Comparison of ENCODE assay signal across 16 cellular contexts in the genomic region with DNA sequence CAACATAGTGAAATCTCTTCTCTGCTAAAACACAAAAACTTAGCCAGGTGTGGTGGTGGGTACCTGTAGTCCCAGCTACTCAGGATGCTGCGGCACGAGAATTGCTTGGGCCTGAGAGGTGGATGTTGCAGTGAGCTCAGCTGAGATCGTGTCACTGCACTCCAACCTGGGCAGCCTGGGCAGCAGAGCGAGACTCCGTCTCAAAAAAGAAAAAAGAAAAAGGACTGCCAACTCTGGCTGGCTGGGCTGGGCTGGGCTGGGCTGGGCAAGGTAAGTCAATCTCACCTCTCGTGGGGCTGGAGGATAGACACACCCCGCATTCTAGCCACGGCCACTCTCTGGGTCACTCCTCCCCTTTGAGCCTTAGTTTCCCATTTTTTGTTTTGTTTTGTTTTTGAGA. TPM values are rescaled to one million over a fixed set of nuclear protein-coding genes. Genes with fewer than 3 reads are reported as not detected.
DNase-seq lines count a peak whose midpoint lies in the region; ATAC-seq and TF ChIP-seq lines count a peak whose summit lies in the region.
"Had no signal": no experiment of that assay in that cellular context is flagged by ENCODE, and none has a peak within 500 bp of the region (broad histone marks: within the 10 kb centered on the region; RNA-seq: fewer than 3 reads in every experiment).

No MANE protein-coding gene starts in this region.

- peak overlapping the region; percentile 96 to 99 for H3K27ac ChIP-seq in ascending aorta
- H3K27ac ChIP-seq in thoracic aorta, result peak overlapping the region; percentile 98
- no peak overlapping the region for H3K27ac ChIP-seq in PC-9

- H3K27me3 ChIP-seq in ascending aorta (no peaks in the 10 kb centered on the region), thoracic aorta (replicated peaks; ENCODE audit: insufficient read depth) (no peaks in the 10 kb centered on the region), PC-9 (ENCODE audit: insufficient read depth, low read depth) (no peaks in the 10 kb centered on the region)
- H3K27me3 ChIP-seq: BE2C had no signal

- TF ChIP-seq CTCF in ascending aorta (IDR thresholded peaks at IDR 0.05) (no peak), thoracic aorta (IDR thresholded peaks at IDR 0.05) (no peak), PC-9 (conservative IDR thresholded peaks at IDR 0.05) (no peak)

- H3K4me3 ChIP-seq in ascending aorta, result no peak overlapping the region
- H3K4me3 ChIP-seq in thoracic aorta, result no peak overlapping the region
- H3K4me3 ChIP-seq in PC-9, result no peak overlapping the region

- POLR2A ChIA-PET in PC-9 (lab: Charles Lee; ENCODE audit: unreplicated experiment), result no interaction called here

- peak overlapping the region in 2 of 3 donors; percentile 88 to 89 for H3K27ac Mint-ChIP-seq in IgD-negative memory B cell
- peak overlapping the region; percentile 50 for H3K27ac Mint-ChIP-seq in memory B cell
- H3K27ac Mint-ChIP-seq: CD8-positive, alpha-beta T cell had no signal

- H3K79me2 ChIP-seq in PC-9 (ENCODE audit: low read depth), result peaks cover 14% of the 10 kb centered on the region

- peaks cover 20 to 36% (median 30%) of the 10 kb centered on the region in 3 donors for H3K4me1 Mint-ChIP-seq in IgD-negative memory B cell
- H3K4me1 Mint-ChIP-seq in memory B cell, result peaks cover 36% of the 10 kb centered on the region

- no peaks in the 10 kb centered on the region for H3K36me3 Mint-ChIP-seq in IgD-negative memory B cell
- no peaks in the 10 kb centered on the region for H3K36me3 Mint-ChIP-seq in memory B cell

- H3K9me3 ChIP-seq in ascending aorta (no peaks in the 10 kb centered on the region), thoracic aorta (no peaks in the 10 kb centered on the region), PC-9 (ENCODE audit: insufficient read depth, low read depth) (no peaks in the 10 kb centered on the region)
- H3K9me3 ChIP-seq: BE2C had no signal

- H3K4me1 ChIP-seq in ascending aorta (peaks cover 11 to 41% of the 10 kb centered on the region in 2 donors), thoracic aorta (ENCODE audit: control insufficient read depth in 1 of 2, low read depth in 2 of 2) (peaks cover 35 to 57% of the 10 kb centered on the region in 2 donors), PC-9 (replicated peaks; ENCODE audit: insufficient read depth) (peaks cover 14% of the 10 kb centered on the region)
- H3K4me1 ChIP-seq: BE2C had no signal

- H3K4me3 Mint-ChIP-seq in IgD-negative memory B cell, result peak overlapping the region in 2 of 4 donors; percentile 17 to 68
- no peak overlapping the region for H3K4me3 Mint-ChIP-seq in memory B cell
- H3K4me3 Mint-ChIP-seq: CD8-positive, alpha-beta T cell had no signal

- DNase-seq in ascending aorta (ENCODE audit: low spot score in 2 of 2) (no peak), memory B cell (ENCODE audit: low spot score in 2 of 2) (no peak), thoracic aorta (ENCODE audit: low spot score) (no peak), PC-9 (no peak), GF-D8 (lab: John Stamatoyannopoulos, UW) (no peak), HuH-7.5 (ENCODE audit: low spot score) (no peak)
- DNase-seq: BE2C; CD8-positive, alpha-beta T cell; DMS 273 treated with DMSO at 0.1 percent for 48 hours; NCI-H1417; NCI-H1930; NCI-H2171; NCI-H446 treated with DMSO at 0.1 percent for 48 hours; NCI-H748 treated with DMSO at 0.1 percent for 48 hours; SIG-M5 had no signal

- no peaks in the 10 kb centered on the region for H3K9me2 ChIP-seq in PC-9 (ENCODE audit: insufficient read depth)

- no peak overlapping the region for H3K4me2 ChIP-seq in PC-9

- H4K20me1 ChIP-seq in PC-9 (ENCODE audit: insufficient read depth), result no peaks in the 10 kb centered on the region

- CTCF ChIA-PET in PC-9 (lab: Charles Lee), result no interaction called here

- no peak overlapping the region for H2AFZ ChIP-seq in PC-9

- peaks cover 6% of the 10 kb centered on the region for H3F3A ChIP-seq in PC-9 (ENCODE audit: insufficient read depth, low read depth)

- H3K27me3 Mint-ChIP-seq in IgD-negative memory B cell (no peaks in the 10 kb centered on the region), memory B cell (no peaks in the 10 kb centered on the region)

- intact Hi-C loops in ascending aorta (cut with DNase I) (no loop called here), PC-9 (cut with micrococcal nuclease; ENCODE audit: unreplicated experiment) (loop anchor here (10.0 kb wide), 1 partner anchor 186 kb away; no protein-coding TSS in a partner anchor)

- ATAC-seq in memory B cell (ENCODE audit: low read depth) (no peak), thoracic aorta (ENCODE audit: insufficient number of reproducible peaks, low FRiP score, low read depth) (no peak)
- ATAC-seq: CD8-positive, alpha-beta T cell had no signal

- H3K9me3 Mint-ChIP-seq in IgD-negative memory B cell (no peaks in the 10 kb centered on the region), memory B cell (no peaks in the 10 kb centered on the region)
- H3K9me3 Mint-ChIP-seq: CD8-positive, alpha-beta T cell had no signal

- BruUV-seq in PC-9 (replicated peaks; lab: Mats Ljungman, UMichigan), result no TSS peak

- no peaks in the 10 kb centered on the region for H3K36me3 ChIP-seq in ascending aorta
- no peaks in the 10 kb centered on the region for H3K36me3 ChIP-seq in thoracic aorta
- no peaks in the 10 kb centered on the region for H3K36me3 ChIP-seq in PC-9 (ENCODE audit: low read depth)
- H3K36me3 ChIP-seq: BE2C had no signal

RNA-seq across cellular contexts. Expression of a gene that starts 26.9 kb away (rescaled TPM):
- 2.9 TPM for polyA plus RNA-seq in IgD-negative memory B cell
- total RNA-seq in ascending aorta (20.2 TPM), thoracic aorta (10 to 100 TPM; 21.4 to 23.1 TPM), PC-9 (2021) (19.4 and 28.2 TPM in 2 replicates)

RNA-seq across cellular contexts. Expression of a gene that starts 37.9 kb away (rescaled TPM):
- polyA plus RNA-seq in IgD-negative memory B cell, result 52.2 TPM
- total RNA-seq in ascending aorta, result 55.8 TPM
- 10 to 100 TPM; 45.5 to 56.5 TPM for total RNA-seq in thoracic aorta
- total RNA-seq in PC-9 (2021), result 50.0 and 57.4 TPM in 2 replicates

RNA-seq across cellular contexts. Expression of a gene that starts 59.8 kb away (rescaled TPM):
- 23.8 TPM for polyA plus RNA-seq in IgD-negative memory B cell
- total RNA-seq in ascending aorta (4.8 TPM), thoracic aorta (10 to 100 TPM; 13.8 to 28.7 TPM), PC-9 (2021) (49.1 and 62.9 TPM in 2 replicates)
